17 cellular contexts compared by ENCODE assay signal in genomic region chr17:66583112-66583748, GRCh38.
"Had no signal": no experiment of that assay in that cellular context is flagged by ENCODE, and none has a peak within 500 bp of the region (broad histone marks: within the 10 kb centered on the region; RNA-seq: fewer than 3 reads in every experiment).

No MANE protein-coding gene starts in this region.

- H3K4me3 ChIP-seq: colonic mucosa, esophagus muscularis mucosa, sigmoid colon, spleen, testis, upper lobe of right lung had no signal

- DNase-seq: activated B cell treated with CpG ODN at 0.5 μM for 24 hours; activated CD4-positive, alpha-beta T cell treated with anti-CD3 and anti-CD28 coated beads, Interleukin-2, amount 10 ng/mL, durations not matched to agents 24 days and 14 days; activated CD8-positive, alpha-beta memory T cell treated with anti-CD3 and anti-CD28 coated beads, Interleukin-2, amount 50 U/mL, for 48 hours; activated naive CD4-positive, alpha-beta T cell treated with anti-CD3 and anti-CD28 coated beads, Interleukin-2, amount 10 ng/mL, durations not matched to agents 7 days and 5 days; caudate nucleus; colonic mucosa; hypothalamus; nephron progenitor cell; sigmoid colon; spleen; stimulated activated naive CD8-positive, alpha-beta T cell treated with anti-CD3 and anti-CD28 coated beads, Interleukin-15, amount 100 ng/mL, for 72 hours; testis; upper lobe of right lung had no signal

- H3K27me3 Mint-ChIP-seq: activated B cell treated with CpG ODN at 0.5 μM for 24 hours; activated CD4-positive, alpha-beta T cell treated with anti-CD3 and anti-CD28 coated beads, Interleukin-2, amount 10 ng/mL, durations not matched to agents 24 days and 14 days; activated naive CD4-positive, alpha-beta T cell treated with anti-CD3 and anti-CD28 coated beads, Interleukin-2, amount 10 ng/mL, durations not matched to agents 7 days and 5 days; stimulated activated naive CD8-positive, alpha-beta T cell treated with anti-CD3 and anti-CD28 coated beads, Interleukin-15, amount 100 ng/mL, for 72 hours had no signal

- H3K27me3 ChIP-seq: colonic mucosa, esophagus muscularis mucosa, sigmoid colon, spleen, testis, upper lobe of right lung had no signal

- H3K4me1 ChIP-seq: colonic mucosa had no signal

- ATAC-seq: stimulated activated naive CD8-positive, alpha-beta T cell treated with anti-CD3 and anti-CD28 coated beads, Interleukin-15, amount 100 ng/mL, for 72 hours; upper lobe of right lung had no signal

- H3K9me3 ChIP-seq: colonic mucosa, esophagus muscularis mucosa, sigmoid colon, spleen, testis, upper lobe of right lung had no signal

- H3K27ac ChIP-seq: colonic mucosa, esophagus muscularis mucosa, sigmoid colon, testis, upper lobe of right lung had no signal

- H3K4me1 Mint-ChIP-seq: activated B cell treated with CpG ODN at 0.5 μM for 24 hours had no signal

- H3K27ac Mint-ChIP-seq: activated B cell treated with CpG ODN at 0.5 μM for 24 hours; activated CD4-positive, alpha-beta T cell treated with anti-CD3 and anti-CD28 coated beads, Interleukin-2, amount 10 ng/mL, durations not matched to agents 24 days and 14 days; activated naive CD4-positive, alpha-beta T cell treated with anti-CD3 and anti-CD28 coated beads, Interleukin-2, amount 10 ng/mL, durations not matched to agents 7 days and 5 days; activated T-helper 2 cell treated with anti-CD3 and anti-CD28 coated beads, Interferon-gamma antibody, Interleukin-2, Interleukin-4, amounts not matched to agents 10 μg/mL and 5 μg/mL and 100 μg/mL, durations not matched to agents 14 hours and 24 hours and 36 hours; nephron progenitor cell; stimulated activated naive CD8-positive, alpha-beta T cell treated with anti-CD3 and anti-CD28 coated beads, Interleukin-15, amount 100 ng/mL, for 72 hours had no signal

- H3K36me3 ChIP-seq: colonic mucosa, esophagus muscularis mucosa, sigmoid colon, spleen, upper lobe of right lung had no signal

- FAIRE-seq: endometrium, TTC549 had no signal

- H3K4me3 Mint-ChIP-seq: activated B cell treated with CpG ODN at 0.5 μM for 24 hours; activated CD4-positive, alpha-beta T cell treated with anti-CD3 and anti-CD28 coated beads, Interleukin-2, amount 10 ng/mL, durations not matched to agents 24 days and 14 days; activated naive CD4-positive, alpha-beta T cell treated with anti-CD3 and anti-CD28 coated beads, Interleukin-2, amount 10 ng/mL, durations not matched to agents 7 days and 5 days; nephron progenitor cell; stimulated activated naive CD8-positive, alpha-beta T cell treated with anti-CD3 and anti-CD28 coated beads, Interleukin-15, amount 100 ng/mL, for 72 hours had no signal
